8 cellular contexts compared by ENCODE assay signal in genomic region chr10:101587725-101588614, GRCh38. TPM values are rescaled to one million over a fixed set of nuclear protein-coding genes. Genes with fewer than 3 reads are reported as not detected.
A peak's percentile ranks its signal among the peaks of the same experiment; 100 is the strongest.
DNase-seq lines count a peak whose midpoint lies in the region; ATAC-seq and TF ChIP-seq lines count a peak whose summit lies in the region.

Gene DPCD, plus strand, starts transcription at chr10:101588321. Its CDS starts 16 bp downstream, at chr10:101588337.
Gene POLL, minus strand, starts transcription at chr10:101588257. Its CDS starts 897 bp downstream, at chr10:101587360.

- no peak for TF ChIP-seq CTCF in spleen (IDR thresholded peaks at IDR 0.05 in 8 of 11, conservative IDR thresholded peaks at IDR 0.05 in 3 of 11)

- H3K36me3 ChIP-seq in spleen = peaks cover 0 to 30% (median 15%) of the 10 kb centered on the region in 6 donors

- intact Hi-C loops in spleen (cut with DNase I; ENCODE audit: low total_unique reads) = no loop called here

- no peaks in the 10 kb centered on the region for H3K27me3 Mint-ChIP-seq in central memory CD8-positive, alpha-beta T cell

- H3K9me3 Mint-ChIP-seq in central memory CD8-positive, alpha-beta T cell = no peaks in the 10 kb centered on the region

- H3K36me3 Mint-ChIP-seq in central memory CD8-positive, alpha-beta T cell (ENCODE audit: insufficient read depth) = peaks cover 16% of the 10 kb centered on the region

- H3K27me3 ChIP-seq in spleen (replicated peaks in 1 of 7) = no peaks in the 10 kb centered on the region

- ATAC-seq in GM18909 (IDR thresholded peaks at IDR 0.05; ENCODE audit: poor library complexity, unreplicated experiment) = peak; percentile 96
- peak; percentile 92 for ATAC-seq in HG03159 (IDR thresholded peaks at IDR 0.05; ENCODE audit: unreplicated experiment)
- ATAC-seq in activated CD4-positive, CD25-positive, alpha-beta regulatory T cell treated with anti-CD3 and anti-CD28 coated beads, Interleukin-2, amount 50 U/mL, for 24 hours = peak; percentile 98 to 99
- peak; percentile 93 for ATAC-seq in central memory CD8-positive, alpha-beta T cell (replicated peaks; ENCODE audit: extremely low read depth, poor library complexity, severe bottlenecking)

- H3K27ac Mint-ChIP-seq in central memory CD8-positive, alpha-beta T cell (ENCODE audit: low read depth) = peak within 1 kb of the TSS; percentile 80

- no peaks in the 10 kb centered on the region for H3K9me3 ChIP-seq in spleen

- peaks cover 10 to 36% (median 23%) of the 10 kb centered on the region in 6 donors for H3K4me1 ChIP-seq in spleen

- H3K27ac ChIP-seq in spleen = peak within 1 kb of the TSS; percentile 53 to 87 (median 82)

- DNase-seq in AG08396 (ENCODE audit: low spot score) = peak; percentile 97
- peak; percentile 93 for DNase-seq in NCI-H226
- peak; percentile 79 to 81 for DNase-seq in central memory CD8-positive, alpha-beta T cell (ENCODE audit: low spot score in 2 of 2)
- DNase-seq in inferior parietal cortex (ENCODE audit: extremely low spot score) = peak; percentile 97
- DNase-seq in spleen = peak; percentile 98

- peaks cover 40% of the 10 kb centered on the region for H3K4me1 Mint-ChIP-seq in central memory CD8-positive, alpha-beta T cell

- peak within 1 kb of the TSS; percentile 94 for H3K4me3 Mint-ChIP-seq in central memory CD8-positive, alpha-beta T cell

- H3K4me3 ChIP-seq in spleen = peak within 1 kb of the TSS; percentile 72 to 99 (median 96)

- WGBS in spleen, 5 donors = 0 to 1% (median 1%) methylated on average over 33 to 48 of the region's 48 CpGs

- TF ChIP-seq POLR2A in spleen (IDR thresholded peaks at IDR 0.05) = no peak

RNA-seq across cellular contexts. Expression of gene DPCD, which starts in this region (rescaled TPM):
- total RNA-seq in spleen = 1 to 10 TPM; 3.2 to 9.6 (median 5.4) TPM
- polyA plus RNA-seq in spleen = 1 to 10 TPM; 3.2 to 4.5 (median 4.4) TPM

RNA-seq across cellular contexts. Expression of gene POLL, which starts in this region (rescaled TPM):
- total RNA-seq in spleen = 10 to 100 TPM; 27.6 to 36.7 (median 28.9) TPM
- 10 to 100 TPM; 22.3 to 40.3 (median 39.0) TPM for polyA plus RNA-seq in spleen

Comparison
In these comparisons a context has a peak if more than half of its experiments do, and no peak if none do; other contexts are left out.
1. Peak in every context shown above with its lines: DNase-seq, ATAC-seq, H3K4me3 ChIP-seq and H3K27ac ChIP-seq.